ENCODE assay signal across 2 cellular contexts in the genomic region with DNA sequence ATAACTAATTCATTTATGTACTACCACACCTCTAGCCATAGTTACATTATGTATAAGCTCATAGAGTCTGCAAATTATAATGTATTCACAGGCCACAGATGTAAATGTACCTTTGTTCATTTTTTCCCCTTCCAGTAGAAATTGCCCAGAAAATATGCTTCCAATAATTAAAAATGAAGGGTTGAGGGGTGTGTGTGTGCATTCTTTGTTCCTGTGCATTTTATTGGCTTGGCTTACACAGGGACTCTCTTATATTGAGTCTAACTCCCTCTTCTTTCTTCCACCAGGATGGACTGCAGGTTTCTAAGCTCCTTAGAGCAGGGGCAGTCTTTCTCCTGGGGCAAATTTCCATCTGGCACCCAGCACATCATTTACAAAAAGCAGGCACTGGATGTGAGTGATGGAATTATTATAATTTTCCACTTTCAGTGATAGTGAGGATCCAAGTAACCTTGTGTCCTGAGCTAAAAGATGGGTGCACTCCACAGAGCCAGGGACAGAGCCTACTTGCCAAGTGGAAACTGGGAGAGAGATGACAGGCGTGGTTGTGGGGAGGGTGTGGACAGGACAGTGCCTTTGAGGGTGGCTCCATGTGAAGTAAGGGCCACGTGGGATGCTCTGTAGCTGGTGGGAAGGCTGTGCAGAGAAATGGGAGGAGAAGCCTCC.
A peak's percentile ranks its signal among the peaks of the same experiment; 100 is the strongest.
TF ChIP-seq lines count a peak whose summit lies in the region.

No MANE protein-coding gene starts in this region.

TF ChIP-seq in liver, 16 proteins besides CTCF, POLR2A, EP300 and RAD21:
- TF ChIP-seq SP1 (IDR thresholded peaks at IDR 0.05) (peak; percentile 14), NR2F2 (IDR thresholded peaks at IDR 0.05) (no peak)

TF ChIP-seq in HepG2, 621 proteins besides CTCF, POLR2A, EP300 and RAD21:
- TF ChIP-seq ZNF563 (CRISPR knock-in tag; IDR thresholded peaks at IDR 0.05), result no peak
- no peak for TF ChIP-seq ZBTB38 (CRISPR knock-in tag; IDR thresholded peaks at IDR 0.05)
- TF ChIP-seq, protein P1, sequence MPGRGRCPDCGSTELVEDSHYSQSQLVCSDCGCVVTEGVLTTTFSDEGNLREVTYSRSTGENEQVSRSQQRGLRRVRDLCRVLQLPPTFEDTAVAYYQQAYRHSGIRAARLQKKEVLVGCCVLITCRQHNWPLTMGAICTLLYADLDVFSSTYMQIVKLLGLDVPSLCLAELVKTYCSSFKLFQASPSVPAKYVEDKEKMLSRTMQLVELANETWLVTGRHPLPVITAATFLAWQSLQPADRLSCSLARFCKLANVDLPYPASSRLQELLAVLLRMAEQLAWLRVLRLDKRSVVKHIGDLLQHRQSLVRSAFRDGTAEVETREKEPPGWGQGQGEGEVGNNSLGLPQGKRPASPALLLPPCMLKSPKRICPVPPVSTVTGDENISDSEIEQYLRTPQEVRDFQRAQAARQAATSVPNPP (CRISPR knock-in tag; IDR thresholded peaks at IDR 0.05), result no peak
- TF ChIP-seq MTA3 (CRISPR knock-in tag; IDR thresholded peaks at IDR 0.05), result no peak
- TF ChIP-seq REL (CRISPR knock-in tag; conservative IDR thresholded peaks at IDR 0.05), result no peak
- TF ChIP-seq, protein P2, sequence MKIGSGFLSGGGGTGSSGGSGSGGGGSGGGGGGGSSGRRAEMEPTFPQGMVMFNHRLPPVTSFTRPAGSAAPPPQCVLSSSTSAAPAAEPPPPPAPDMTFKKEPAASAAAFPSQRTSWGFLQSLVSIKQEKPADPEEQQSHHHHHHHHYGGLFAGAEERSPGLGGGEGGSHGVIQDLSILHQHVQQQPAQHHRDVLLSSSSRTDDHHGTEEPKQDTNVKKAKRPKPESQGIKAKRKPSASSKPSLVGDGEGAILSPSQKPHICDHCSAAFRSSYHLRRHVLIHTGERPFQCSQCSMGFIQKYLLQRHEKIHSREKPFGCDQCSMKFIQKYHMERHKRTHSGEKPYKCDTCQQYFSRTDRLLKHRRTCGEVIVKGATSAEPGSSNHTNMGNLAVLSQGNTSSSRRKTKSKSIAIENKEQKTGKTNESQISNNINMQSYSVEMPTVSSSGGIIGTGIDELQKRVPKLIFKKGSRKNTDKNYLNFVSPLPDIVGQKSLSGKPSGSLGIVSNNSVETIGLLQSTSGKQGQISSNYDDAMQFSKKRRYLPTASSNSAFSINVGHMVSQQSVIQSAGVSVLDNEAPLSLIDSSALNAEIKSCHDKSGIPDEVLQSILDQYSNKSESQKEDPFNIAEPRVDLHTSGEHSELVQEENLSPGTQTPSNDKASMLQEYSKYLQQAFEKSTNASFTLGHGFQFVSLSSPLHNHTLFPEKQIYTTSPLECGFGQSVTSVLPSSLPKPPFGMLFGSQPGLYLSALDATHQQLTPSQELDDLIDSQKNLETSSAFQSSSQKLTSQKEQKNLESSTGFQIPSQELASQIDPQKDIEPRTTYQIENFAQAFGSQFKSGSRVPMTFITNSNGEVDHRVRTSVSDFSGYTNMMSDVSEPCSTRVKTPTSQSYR (CRISPR knock-in tag; IDR thresholded peaks at IDR 0.05; ENCODE audit: borderline replicate concordance), result no peak
- no peak for TF ChIP-seq HOXD1 (CRISPR knock-in tag; IDR thresholded peaks at IDR 0.05)
- no peak for TF ChIP-seq ZNF557 (CRISPR knock-in tag; IDR thresholded peaks at IDR 0.05)
- TF ChIP-seq KDM3A (CRISPR knock-in tag; IDR thresholded peaks at IDR 0.05; ENCODE audit: low read depth), result no peak
- no peak for TF ChIP-seq GATAD1 (CRISPR knock-in tag; IDR thresholded peaks at IDR 0.05)
- TF ChIP-seq ATRX (CRISPR knock-in tag; IDR thresholded peaks at IDR 0.05; ENCODE audit: borderline replicate concordance), result no peak
- no peak for TF ChIP-seq ZKSCAN1 (IDR thresholded peaks at IDR 0.05; ENCODE audit: low read length)
- TF ChIP-seq, protein P3, sequence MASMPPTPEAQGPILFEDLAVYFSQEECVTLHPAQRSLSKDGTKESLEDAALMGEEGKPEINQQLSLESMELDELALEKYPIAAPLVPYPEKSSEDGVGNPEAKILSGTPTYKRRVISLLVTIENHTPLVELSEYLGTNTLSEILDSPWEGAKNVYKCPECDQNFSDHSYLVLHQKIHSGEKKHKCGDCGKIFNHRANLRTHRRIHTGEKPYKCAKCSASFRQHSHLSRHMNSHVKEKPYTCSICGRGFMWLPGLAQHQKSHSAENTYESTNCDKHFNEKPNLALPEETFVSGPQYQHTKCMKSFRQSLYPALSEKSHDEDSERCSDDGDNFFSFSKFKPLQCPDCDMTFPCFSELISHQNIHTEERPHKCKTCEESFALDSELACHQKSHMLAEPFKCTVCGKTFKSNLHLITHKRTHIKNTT (CRISPR knock-in tag; IDR thresholded peaks at IDR 0.05), result no peak
- TF ChIP-seq, protein P4, sequence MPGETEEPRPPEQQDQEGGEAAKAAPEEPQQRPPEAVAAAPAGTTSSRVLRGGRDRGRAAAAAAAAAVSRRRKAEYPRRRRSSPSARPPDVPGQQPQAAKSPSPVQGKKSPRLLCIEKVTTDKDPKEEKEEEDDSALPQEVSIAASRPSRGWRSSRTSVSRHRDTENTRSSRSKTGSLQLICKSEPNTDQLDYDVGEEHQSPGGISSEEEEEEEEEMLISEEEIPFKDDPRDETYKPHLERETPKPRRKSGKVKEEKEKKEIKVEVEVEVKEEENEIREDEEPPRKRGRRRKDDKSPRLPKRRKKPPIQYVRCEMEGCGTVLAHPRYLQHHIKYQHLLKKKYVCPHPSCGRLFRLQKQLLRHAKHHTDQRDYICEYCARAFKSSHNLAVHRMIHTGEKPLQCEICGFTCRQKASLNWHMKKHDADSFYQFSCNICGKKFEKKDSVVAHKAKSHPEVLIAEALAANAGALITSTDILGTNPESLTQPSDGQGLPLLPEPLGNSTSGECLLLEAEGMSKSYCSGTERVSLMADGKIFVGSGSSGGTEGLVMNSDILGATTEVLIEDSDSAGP (CRISPR knock-in tag; IDR thresholded peaks at IDR 0.05; ENCODE audit: borderline replicate concordance), result no peak
- TF ChIP-seq, protein P5, sequence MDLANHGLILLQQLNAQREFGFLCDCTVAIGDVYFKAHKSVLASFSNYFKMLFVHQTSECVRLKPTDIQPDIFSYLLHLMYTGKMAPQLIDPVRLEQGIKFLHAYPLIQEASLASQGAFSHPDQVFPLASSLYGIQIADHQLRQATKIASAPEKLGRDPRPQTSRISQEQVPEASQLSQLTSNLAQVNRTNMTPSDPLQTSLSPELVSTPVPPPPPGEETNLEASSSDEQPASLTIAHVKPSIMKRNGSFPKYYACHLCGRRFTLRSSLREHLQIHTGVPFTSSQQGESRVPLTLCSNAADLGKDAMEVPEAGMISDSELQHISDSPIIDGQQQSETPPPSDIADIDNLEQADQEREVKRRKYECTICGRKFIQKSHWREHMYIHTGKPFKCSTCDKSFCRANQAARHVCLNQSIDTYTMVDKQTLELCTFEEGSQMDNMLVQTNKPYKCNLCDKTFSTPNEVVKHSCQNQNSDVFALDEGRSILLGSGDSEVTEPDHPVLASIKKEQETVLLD (CRISPR knock-in tag; IDR thresholded peaks at IDR 0.05; ENCODE audit: low read depth), result no peak
- TF ChIP-seq ZNF207 (IDR thresholded peaks at IDR 0.05; ENCODE audit: borderline replicate concordance), result no peak
- no peak for TF ChIP-seq ZNF12 (CRISPR knock-in tag; IDR thresholded peaks at IDR 0.05)
- no peak for TF ChIP-seq ZNF564 (CRISPR knock-in tag; IDR thresholded peaks at IDR 0.05)
TF ChIP-seq in HepG2: peak in this region for 0.
